ENCODE assay signal across 23 cellular contexts in genomic region chr1:235342471-235342870, GRCh38.
"Had no signal": no experiment of that assay in that cellular context is flagged by ENCODE, and none has a peak within 500 bp of the region (broad histone marks: within the 10 kb centered on the region; RNA-seq: fewer than 3 reads in every experiment).

No MANE protein-coding gene starts in this region.

- H3K4me3 ChIP-seq: coronary artery, testis, uterus had no signal

- H3K4me1 ChIP-seq: testis, uterus had no signal

- H3K27ac Mint-ChIP-seq: activated CD4-positive, alpha-beta memory T cell treated with anti-CD3 and anti-CD28 coated beads for 36 hours; activated T-helper 2 cell treated with anti-CD3 and anti-CD28 coated beads, Interferon-gamma antibody, Interleukin-2, Interleukin-4, amounts not matched to agents 10 μg/mL and 5 μg/mL and 100 μg/mL, durations not matched to agents 14 hours and 24 hours and 36 hours; endodermal cell; memory B cell; nephron progenitor cell had no signal

- H3K9me3 ChIP-seq: testis, uterus had no signal

- H3K4me1 Mint-ChIP-seq: activated B cell treated with CpG ODN at 0.5 μM for 24 hours, endodermal cell had no signal

- H3K27ac ChIP-seq: coronary artery, epithelial cell of prostate, testis, uterus had no signal

- H3K27me3 Mint-ChIP-seq: activated B cell treated with CpG ODN at 0.5 μM for 24 hours; activated CD4-positive, alpha-beta memory T cell treated with anti-CD3 and anti-CD28 coated beads for 36 hours; memory B cell had no signal

- H3K4me3 Mint-ChIP-seq: activated B cell treated with CpG ODN at 0.5 μM for 24 hours; activated CD4-positive, alpha-beta memory T cell treated with anti-CD3 and anti-CD28 coated beads for 36 hours; endodermal cell; memory B cell; nephron progenitor cell had no signal

- H3K36me3 ChIP-seq: uterus had no signal

- ATAC-seq: left colon, sciatic nerve had no signal

- DNase-seq: activated B cell treated with CpG ODN at 0.5 μM for 24 hours; activated CD4-positive, alpha-beta memory T cell treated with anti-CD3 and anti-CD28 coated beads for 36 hours; activated CD4-positive, alpha-beta T cell treated with anti-CD3 and anti-CD28 coated beads for 4 hours; activated naive CD4-positive, alpha-beta T cell; activated T-cell treated with anti-CD3 and anti-CD28 coated beads, Interleukin-2, amount 50 U/mL, for 1 hour; cerebellar nuclear complex; endodermal cell; left colon; nephron progenitor cell; nucleus accumbens; small intestine; stimulated activated CD4-positive, alpha-beta T cell treated with anti-CD3 and anti-CD28 coated beads, Interleukin-2, amount 100 ng/mL, for 24 hours; stimulated activated CD8-positive, alpha-beta memory T cell treated with anti-CD3 and anti-CD28 coated beads, Interleukin-4, amount 100 ng/mL, for 48 hours; stimulated activated naive CD4-positive, alpha-beta T cell; T-helper 9 cell; testis; trophoblast cell; uterus had no signal

- H3K27me3 ChIP-seq: testis, uterus had no signal

- H3K9me3 Mint-ChIP-seq: activated B cell treated with CpG ODN at 0.5 μM for 24 hours; activated CD4-positive, alpha-beta memory T cell treated with anti-CD3 and anti-CD28 coated beads for 36 hours; activated T-helper 2 cell treated with anti-CD3 and anti-CD28 coated beads, Interferon-gamma antibody, Interleukin-2, Interleukin-4, amounts not matched to agents 10 μg/mL and 5 μg/mL and 100 μg/mL, durations not matched to agents 14 hours and 24 hours and 36 hours; memory B cell; nephron progenitor cell had no signal
